Comparison of ENCODE assay signal across 8 cellular contexts in genomic region chr3:20039765-20040475, GRCh38. TPM values are rescaled to one million over a fixed set of nuclear protein-coding genes. Genes with fewer than 3 reads are reported as not detected.
DNase-seq lines count a peak whose midpoint lies in the region; ATAC-seq, FAIRE-seq and TF ChIP-seq lines count a peak whose summit lies in the region.

Gene KAT2B (plus strand): TSS chr3:20040446. CDS start chr3:20040478, 32 bp downstream.

- H3K9me1 ChIP-seq in keratinocyte (ENCODE audit: control insufficient read depth, extremely low read depth, insufficient read depth, low read length) = no peaks in the 10 kb centered on the region

- peak; percentile 53 for ATAC-seq in HG02852 (IDR thresholded peaks at IDR 0.05; ENCODE audit: unreplicated experiment)

- no peaks in the 10 kb centered on the region for H3K36me3 ChIP-seq in keratinocyte (ENCODE audit: control insufficient read depth in 2 of 2, extremely low read depth in 1 of 2, insufficient read depth in 2 of 2, low read length in 2 of 2)

- H3K27me3 ChIP-seq in keratinocyte (ENCODE audit: control insufficient read depth, extremely low read depth, insufficient read depth, low read length) = no peaks in the 10 kb centered on the region

- H3K4me3 ChIP-seq in keratinocyte (ENCODE audit: control insufficient read depth in 2 of 3, extremely low read depth in 1 of 3, insufficient read depth in 2 of 3, low read depth in 1 of 3, low read length in 3 of 3) = peak within 1 kb of the TSS; percentile 59 to 78 (median 72)

- H2AFZ ChIP-seq in keratinocyte (ENCODE audit: control insufficient read depth, low read length) = peak within 1 kb of the TSS; percentile 87

- H3K9me3 ChIP-seq in keratinocyte (ENCODE audit: control insufficient read depth, low read depth, low read length) = no peaks in the 10 kb centered on the region

- H4K20me1 ChIP-seq in keratinocyte (ENCODE audit: control insufficient read depth, extremely low read depth, insufficient read depth, low read length) = no peaks in the 10 kb centered on the region

- FAIRE-seq in keratinocyte (lab: Jason Lieb, UNC) = no peak

- TF ChIP-seq CTCF in keratinocyte (optimal IDR thresholded peaks at IDR 0.05 in 1 of 3, IDR thresholded peaks at IDR 0.05 in 1 of 3, conservative IDR thresholded peaks at IDR 0.05 in 1 of 3; ENCODE audit: extremely low read depth in 1 of 3, insufficient read depth in 2 of 3, low read length in 3 of 3) = peak in 2 of 3 experiments; percentile 51 to 80

- no peak within 1 kb of the TSS for H3K27ac ChIP-seq in keratinocyte (ENCODE audit: control insufficient read depth, insufficient read depth, low read length)

- peak within 1 kb of the TSS; percentile 45 for H3K9ac ChIP-seq in keratinocyte (ENCODE audit: control insufficient read depth, extremely low read depth, insufficient read depth, low read length)

- dilution Hi-C loops in keratinocyte (cut with MboI; ENCODE audit: extremely low pct_ligation_motif_present, low sequenced_read_pairs) = no loop called here

- DNase-seq in NCI-H1436 (lab: John Stamatoyannopoulos, UW) (peak; percentile 40), NCI-H1436 treated with DMSO at 0.1 percent for 48 hours (lab: John Stamatoyannopoulos, UW) (no peak), NCI-H2029 (lab: John Stamatoyannopoulos, UW) (peak; percentile 82), keratinocyte (ENCODE audit: low read depth, low spot score) (no peak)
- DNase-seq in activated CD4-positive, CD25-positive, alpha-beta regulatory T cell (lab: John Stamatoyannopoulos, UW) = peak; percentile 49 to 80 (median 73)
- DNase-seq in central memory CD4-positive, alpha-beta T cell = peak; percentile 82
- peak; percentile 88 for DNase-seq in stimulated activated CD4-positive, alpha-beta T cell treated with anti-CD3 and anti-CD28 coated beads, Interleukin-15, amount 100 ng/mL, for 24 hours

- H3K4me1 ChIP-seq in keratinocyte (ENCODE audit: control insufficient read depth, extremely low read depth, insufficient read depth, low read length) = peaks cover 8% of the 10 kb centered on the region

- H3K4me2 ChIP-seq in keratinocyte (ENCODE audit: control insufficient read depth, extremely low read depth, insufficient read depth, low read depth, low read length) = peak within 1 kb of the TSS; percentile 91

- no peaks in the 10 kb centered on the region for H3K79me2 ChIP-seq in keratinocyte (ENCODE audit: control insufficient read depth, insufficient read depth, low read length)

RNA-seq across cellular contexts. Expression of gene KAT2B, which starts in this region (rescaled TPM):
- 3.3 to 4.6 TPM (median 3.7 TPM) in 3 replicates for polyA plus RNA-seq in keratinocyte
- polyA plus RNA-seq in keratinocyte (2011; ENCODE audit: low read depth) = 27.3 TPM
- 2.9 and 5.7 TPM in 2 replicates for polyA plus RNA-seq in keratinocyte (2011; cell fraction: cytosol; rRNA removed)
- 3.9 and 5.5 TPM in 2 replicates for polyA plus RNA-seq in keratinocyte (2011; cell fraction: nucleus; rRNA removed)
- polyA plus RNA-seq in keratinocyte (2012; ENCODE audit: low replicate concordance) = 3.0 and 8.2 TPM in 2 replicates
- polyA minus RNA-seq in keratinocyte = 1.4 to 6.0 TPM (median 2.1 TPM) in 3 replicates
- polyA minus RNA-seq in keratinocyte (2011; cell fraction: cytosol; rRNA and poly(A)+ RNA removed) = 3.8 TPM
- 5.0 and 5.3 TPM in 2 replicates for polyA minus RNA-seq in keratinocyte (2011; cell fraction: nucleus; rRNA and poly(A)+ RNA removed)

Comparison
In these comparisons a context has a peak if more than half of its experiments do, and no peak if none do; other contexts are left out.
1. DNase-seq: peak in NCI-H1436 (single experiment), NCI-H2029 (single experiment), activated CD4-positive, CD25-positive, alpha-beta regulatory T cell (4 of 4), central memory CD4-positive, alpha-beta T cell (single experiment) and stimulated activated CD4-positive, alpha-beta T cell treated with anti-CD3 and anti-CD28 coated beads, Interleukin-15, amount 100 ng/mL, for 24 hours (single experiment); none in NCI-H1436 treated with DMSO at 0.1 percent for 48 hours (single experiment) and keratinocyte (single experiment).